Comparison of ENCODE assay signal across 16 cellular contexts in the genomic region with DNA sequence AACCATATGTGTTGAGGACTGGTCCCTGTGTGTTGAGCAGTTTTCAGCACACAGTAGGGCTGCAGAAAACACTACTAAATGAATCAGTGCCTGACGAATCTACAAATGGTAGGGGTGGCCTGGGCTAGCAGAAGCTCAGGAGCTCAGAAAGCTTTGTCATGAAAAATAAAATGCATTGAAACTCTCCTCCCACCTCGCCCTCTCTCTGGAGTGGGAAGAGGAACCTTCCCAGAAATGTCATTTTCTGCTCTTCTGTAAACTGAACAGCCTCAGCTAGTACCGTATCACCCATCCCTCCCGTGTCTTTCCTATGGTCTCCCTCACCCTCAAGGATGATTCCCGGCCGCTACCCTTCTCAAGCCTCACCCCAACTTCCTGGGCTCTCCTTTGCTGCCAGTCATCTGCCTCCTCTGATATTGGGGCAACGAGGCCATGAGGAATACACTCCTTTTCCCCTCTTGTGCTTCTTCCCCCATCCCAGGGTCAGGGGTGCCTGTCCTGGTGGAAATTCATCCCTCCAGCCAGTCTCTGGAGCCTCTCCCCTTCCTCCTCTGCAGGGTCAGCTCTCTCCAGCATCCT.
DNase-seq lines count a peak whose midpoint lies in the region; ATAC-seq and TF ChIP-seq lines count a peak whose summit lies in the region.
"Had no signal": no experiment of that assay in that cellular context is flagged by ENCODE, and none has a peak within 500 bp of the region (broad histone marks: within the 10 kb centered on the region; RNA-seq: fewer than 3 reads in every experiment).

No MANE protein-coding gene starts in this region.

- H2BK5ac ChIP-seq in H9 (ENCODE audit: insufficient read length, low read length) (no peak overlapping the region), mesendoderm (ENCODE audit: low read length) (no peak overlapping the region)

- no peak overlapping the region for H2BK12ac ChIP-seq in H9 (ENCODE audit: insufficient read length, low read depth, low read length)

- no peaks in the 10 kb centered on the region for H3F3A ChIP-seq in smooth muscle cell (ENCODE audit: low read depth)

- no peaks in the 10 kb centered on the region; a peak in 2 of 5 replicates for H3K9me3 Mint-ChIP-seq in H9

- no peak overlapping the region for H4K5ac ChIP-seq in H9 (ENCODE audit: insufficient read length, low read depth, low read length)
- H4K5ac ChIP-seq in mesendoderm (ENCODE audit: low read length), result no peak overlapping the region

- H2BK15ac ChIP-seq in H9 (ENCODE audit: low read depth, low read length), result no peak overlapping the region
- no peak overlapping the region for H2BK15ac ChIP-seq in mesendoderm (replicated peaks; ENCODE audit: low read depth)

- H4K8ac ChIP-seq in H9 (replicated peaks; ENCODE audit: insufficient read length, low read depth, low read length) (no peak overlapping the region), mesendoderm (ENCODE audit: low read depth, low read length) (no peak overlapping the region)

- H3K79me2 ChIP-seq in H9 (ENCODE audit: insufficient read depth, low read length) (no peaks in the 10 kb centered on the region), Karpas-422 (ENCODE audit: low read length) (no peaks in the 10 kb centered on the region), mesendoderm (ENCODE audit: control insufficient read depth, insufficient read depth, low read length) (no peaks in the 10 kb centered on the region), smooth muscle cell (ENCODE audit: low read depth) (no peaks in the 10 kb centered on the region)

- H2AK5ac ChIP-seq in H9 (ENCODE audit: insufficient read length, low read length), result no peak overlapping the region
- H2AK5ac ChIP-seq in mesendoderm (ENCODE audit: low read length), result no peak overlapping the region

- H3K27me3 Mint-ChIP-seq in H9 (ENCODE audit: low read depth), result peaks cover 30% of the 10 kb centered on the region

- H2BK120ac ChIP-seq in H9 (ENCODE audit: low read depth, low read length, poor library complexity, severe bottlenecking) (no peak overlapping the region), mesendoderm (ENCODE audit: low read depth, low read length) (no peak overlapping the region)

- no peaks in the 10 kb centered on the region for H4K20me1 ChIP-seq in H9 (ENCODE audit: control insufficient read depth, insufficient read depth, insufficient read length)
- H4K20me1 ChIP-seq in Karpas-422 (ENCODE audit: insufficient read depth, low read depth, low read length), result no peaks in the 10 kb centered on the region
- no peaks in the 10 kb centered on the region for H4K20me1 ChIP-seq in smooth muscle cell (ENCODE audit: low read depth)

- H3K4me2 ChIP-seq in H9 (ENCODE audit: insufficient read depth, insufficient read length, low read length) (no peak overlapping the region), Karpas-422 (ENCODE audit: low read depth, low read length, poor library complexity, severe bottlenecking) (no peak overlapping the region), mesendoderm (ENCODE audit: low read length) (no peak overlapping the region), smooth muscle cell (no peak overlapping the region)
- H3K4me2 ChIP-seq: A549 had no signal

- H3K4me3 ChIP-seq in Karpas-422 (ENCODE audit: low read length), result no peak overlapping the region
- H3K4me3 ChIP-seq in dorsolateral prefrontal cortex, result no peak overlapping the region
- H3K4me3 ChIP-seq in mesendoderm (ENCODE audit: low read length), result no peak overlapping the region
- H3K4me3 ChIP-seq in smooth muscle cell, result no peak overlapping the region
- H3K4me3 ChIP-seq: A549 had no signal

- no peak overlapping the region for H4K91ac ChIP-seq in H9 (ENCODE audit: insufficient read length, low read depth, low read length)

- H3K9me2 ChIP-seq in Karpas-422 (replicated peaks; ENCODE audit: insufficient read depth, low read length), result no peaks in the 10 kb centered on the region

- peaks cover 2% of the 10 kb centered on the region; the same call in 1 of the 2 replicates for H3K27me3 ChIP-seq in H9 (ENCODE audit: insufficient read depth, low read length)
- H3K27me3 ChIP-seq in Karpas-422 (ENCODE audit: low read length), result no peaks in the 10 kb centered on the region
- H3K27me3 ChIP-seq in dorsolateral prefrontal cortex, result peaks cover 0 to 4% (median 0%) of the 10 kb centered on the region in 45 donors
- H3K27me3 ChIP-seq in mesendoderm (ENCODE audit: insufficient read depth, low read length, poor library complexity), result no peaks in the 10 kb centered on the region
- H3K27me3 ChIP-seq in smooth muscle cell (ENCODE audit: low read depth), result no peaks in the 10 kb centered on the region
- H3K27me3 ChIP-seq: BE2C had no signal

- peaks cover 0 to 9% (median 3%) of the 10 kb centered on the region in 3 experiments; a peak in 2 of 7 replicates for H3K36me3 Mint-ChIP-seq in H9 (ENCODE audit: insufficient read depth in 1 of 3, low read depth in 3 of 3)
- H3K36me3 Mint-ChIP-seq: CD4-positive, alpha-beta memory T cell had no signal

- no peak for ATAC-seq in HG03378 (IDR thresholded peaks at IDR 0.05; ENCODE audit: unreplicated experiment)
- ATAC-seq: A549, HCT116 had no signal

- H2AFZ ChIP-seq in H9 (ENCODE audit: low read length) (no peak overlapping the region), Karpas-422 (ENCODE audit: low read length) (no peak overlapping the region), smooth muscle cell (ENCODE audit: low read depth) (no peak overlapping the region)

- H3K9ac ChIP-seq in H9 (ENCODE audit: extremely low read depth, insufficient read length, low read length), result no peak overlapping the region
- no peak overlapping the region for H3K9ac ChIP-seq in Karpas-422 (ENCODE audit: low read length)
- no peak overlapping the region for H3K9ac ChIP-seq in mesendoderm (ENCODE audit: low read length)
- no peak overlapping the region for H3K9ac ChIP-seq in smooth muscle cell (ENCODE audit: low read depth)

- H3K4me1 Mint-ChIP-seq in H9, result peaks cover 54 to 56% of the 10 kb centered on the region in 2 experiments
- H3K4me1 Mint-ChIP-seq: CD4-positive, alpha-beta memory T cell had no signal

- H3K18ac ChIP-seq in H9 (ENCODE audit: insufficient read length, low read depth, low read length) (no peak overlapping the region), mesendoderm (ENCODE audit: low read length) (no peak overlapping the region)

- no peak overlapping the region for H3T11ph ChIP-seq in H9 (ENCODE audit: low read length)

- H3K4ac ChIP-seq in H9 (ENCODE audit: low read depth, low read length) (no peak overlapping the region), mesendoderm (ENCODE audit: low read depth, low read length) (peak overlapping the region; percentile 58)

- H3K4me1 ChIP-seq in H9 (ENCODE audit: insufficient read depth, low read length) (peaks cover 21% of the 10 kb centered on the region), Karpas-422 (ENCODE audit: low read length) (no peaks in the 10 kb centered on the region; the same call in 1 of the 2 replicates), mesendoderm (ENCODE audit: control insufficient read depth, low read depth, low read length) (peaks cover 18% of the 10 kb centered on the region), smooth muscle cell (ENCODE audit: low read depth) (no peaks in the 10 kb centered on the region)
- H3K4me1 ChIP-seq: BE2C had no signal

- H3K79me1 ChIP-seq in H9 (ENCODE audit: insufficient read depth, low read depth, low read length, poor library complexity, severe bottlenecking) (no peaks in the 10 kb centered on the region), mesendoderm (ENCODE audit: low read length) (no peaks in the 10 kb centered on the region)

- H3K56ac ChIP-seq in H9 (ENCODE audit: insufficient read length, low read depth, low read length) (no peak overlapping the region), mesendoderm (ENCODE audit: low read length) (peak overlapping the region; percentile 10)

- no peak overlapping the region for H3K4me3 Mint-ChIP-seq in H9
- H3K4me3 Mint-ChIP-seq: CD4-positive, alpha-beta memory T cell had no signal

- no peak overlapping the region for H3K23ac ChIP-seq in H9 (ENCODE audit: insufficient read length, low read depth, low read length)
- no peak overlapping the region for H3K23ac ChIP-seq in mesendoderm (ENCODE audit: low read length)

- no peak overlapping the region; the same call in 1 of the 2 replicates for H3K14ac ChIP-seq in H9 (ENCODE audit: insufficient read depth, low read length)

- DNase-seq in H9 (no peak), Karpas-422 (peak; percentile 25), dorsolateral prefrontal cortex (no peak), mesendoderm (no peak), smooth muscle cell (lab: John Stamatoyannopoulos, UW; ENCODE audit: unreplicated experiment) (no peak), cerebellar nuclear complex (lab: John Stamatoyannopoulos, UW) (no peak)
- no peak for DNase-seq in effector CD4-positive, alpha-beta T cell
- DNase-seq: BE2C; CD4-positive, alpha-beta memory T cell; DMS79 treated with DMSO at 0.1 percent for 48 hours; EL had no signal

- intact Hi-C loops in dorsolateral prefrontal cortex (cut with DNase I), result no loop called here

- H3K27ac Mint-ChIP-seq in H9, result peak overlapping the region in 2 of 3 experiments; percentile 58 to 78; a peak in 3 of 7 replicates
- H3K27ac Mint-ChIP-seq: CD4-positive, alpha-beta memory T cell had no signal

- H3K27ac ChIP-seq in H9 (ENCODE audit: insufficient read length, low read depth, low read length) (no peak overlapping the region), Karpas-422 (ENCODE audit: low read length) (no peak overlapping the region), dorsolateral prefrontal cortex (peak overlapping the region in 37 of 59 donors; percentile 0 to 77 (median 50)), mesendoderm (ENCODE audit: low read depth, low read length) (no peak overlapping the region), smooth muscle cell (ENCODE audit: low read depth) (no peak overlapping the region)
- H3K27ac ChIP-seq: C4-2B, HL-60 had no signal

- TF ChIP-seq CTCF in H9 (conservative IDR thresholded peaks at IDR 0.05), result no peak
- no peak for TF ChIP-seq CTCF in dorsolateral prefrontal cortex (IDR thresholded peaks at IDR 0.05 in 54 of 56, conservative IDR thresholded peaks at IDR 0.05 in 2 of 56; ENCODE audit: low read depth in 1 of 56, partially characterized antibody in 56 of 56)
- TF ChIP-seq CTCF in smooth muscle cell (IDR thresholded peaks at IDR 0.05; ENCODE audit: borderline replicate concordance, insufficient read depth, poor library complexity, severe bottlenecking), result no peak

- H3K23me2 ChIP-seq in H9 (ENCODE audit: insufficient read length, low read depth, low read length, poor library complexity, severe bottlenecking), result no peaks in the 10 kb centered on the region

- no peaks in the 10 kb centered on the region for H3K36me3 ChIP-seq in Karpas-422 (ENCODE audit: insufficient read depth, low read length)
- no peaks in the 10 kb centered on the region for H3K36me3 ChIP-seq in mesendoderm (ENCODE audit: control insufficient read depth, insufficient read depth, low read length)
- no peaks in the 10 kb centered on the region for H3K36me3 ChIP-seq in smooth muscle cell (ENCODE audit: low read depth)
- H3K36me3 ChIP-seq: BE2C had no signal

- H2BK20ac ChIP-seq in H9 (ENCODE audit: low read depth, low read length, poor library complexity, severe bottlenecking), result no peak overlapping the region

- H3K9me3 ChIP-seq in H9 (ENCODE audit: control insufficient read depth, low read depth, low read length) (no peaks in the 10 kb centered on the region), Karpas-422 (ENCODE audit: low read length) (no peaks in the 10 kb centered on the region), smooth muscle cell (replicated peaks; ENCODE audit: low read depth) (no peaks in the 10 kb centered on the region)
- H3K9me3 ChIP-seq: A549, BE2C had no signal

- whole genome bisulfite sequencing in H9 (ENCODE audit: extremely low coverage, insufficient read length, low lambda C conversion rate), result no CpG with 5 or more reads among the region's 7 CpGs
- no CpG with 5 or more reads among the region's 7 CpGs for WGBS in mesendoderm (ENCODE audit: extremely low coverage, insufficient coverage, low lambda C conversion rate)
- 83% methylated on average over 7 of the region's 7 CpGs for WGBS in smooth muscle cell (ENCODE audit: low lambda C conversion rate)

Comparison
In these comparisons a context has a peak if more than half of its experiments do, and no peak if none do; other contexts are left out.
1. H3K27ac ChIP-seq: peak in dorsolateral prefrontal cortex (37 of 59); none in H9 (single experiment), Karpas-422 (single experiment), mesendoderm (single experiment) and smooth muscle cell (single experiment).